In the genomic region with DNA sequence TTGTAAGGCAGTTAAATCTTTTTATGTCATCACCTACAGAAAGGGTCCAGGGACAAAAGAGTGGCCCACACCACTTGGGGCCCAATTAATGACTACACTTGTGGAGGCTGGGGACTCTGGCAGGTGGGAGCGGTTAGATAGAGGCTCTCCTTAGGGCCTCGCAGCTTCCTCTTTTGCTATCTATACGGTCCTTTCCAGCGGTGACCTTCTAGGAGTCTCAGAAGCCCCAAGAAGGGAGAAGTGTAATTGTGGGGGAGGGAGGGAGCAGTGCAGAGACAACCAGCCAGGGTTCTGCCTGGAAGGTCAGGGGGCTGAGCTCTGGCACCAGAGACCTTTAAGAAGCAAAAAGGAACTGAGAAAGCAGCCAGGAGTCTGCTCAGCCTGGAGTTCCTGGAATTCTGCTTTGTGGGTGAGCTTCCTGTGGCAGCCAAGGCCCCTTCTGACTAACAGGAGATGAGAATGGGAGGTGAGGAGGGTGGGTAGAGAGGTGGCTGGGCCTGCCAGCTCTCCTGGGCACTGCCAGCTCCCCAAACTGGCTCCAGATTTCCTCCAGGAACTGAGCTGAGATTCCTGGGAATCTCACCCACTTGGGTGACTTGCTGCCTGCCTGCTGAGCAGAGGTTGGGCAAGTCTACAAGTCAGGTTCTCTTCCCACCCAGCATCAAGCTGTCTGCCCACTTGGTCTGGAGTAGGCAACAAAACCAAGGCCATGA, we compare ENCODE assay signal across 9 cellular contexts. TPM values are rescaled to one million over a fixed set of nuclear protein-coding genes. Genes with fewer than 3 reads are reported as not detected.
DNase-seq lines count a peak whose midpoint lies in the region; ATAC-seq, FAIRE-seq and TF ChIP-seq lines count a peak whose summit lies in the region.
"Had no signal": no experiment of that assay in that cellular context is flagged by ENCODE, and none has a peak within 500 bp of the region (broad histone marks: within the 10 kb centered on the region; RNA-seq: fewer than 3 reads in every experiment).

No MANE protein-coding gene starts in this region.

- H3K27me3 Mint-ChIP-seq in astrocyte (ENCODE audit: low read depth, unreplicated experiment) = peaks cover 1% of the 10 kb centered on the region

- H3K4me3 ChIP-seq in MG63 = no peak overlapping the region
- no peak overlapping the region for H3K4me3 ChIP-seq in astrocyte (ENCODE audit: insufficient read depth, low read depth, low read length)
- no peak overlapping the region for H3K4me3 ChIP-seq in sigmoid colon
- H3K4me3 ChIP-seq in aorta (ENCODE audit: low read length in 2 of 2) = no peak overlapping the region
- H3K4me3 ChIP-seq: tibial artery had no signal

- DNase-seq in MG63 (peak; percentile 90), astrocyte (ENCODE audit: low read depth) (peak; percentile 35), sigmoid colon (peak; percentile 41), aorta (no peak)
- DNase-seq in activated CD4-positive, alpha-beta T cell treated with anti-CD3 and anti-CD28 coated beads, Interleukin-2, amount 50 U/mL, for 1 hour = no peak
- DNase-seq: NCI-H2081 treated with DMSO at 0.1 percent for 48 hours had no signal

- no peaks in the 10 kb centered on the region for H3K79me2 ChIP-seq in astrocyte (ENCODE audit: insufficient read depth, low read length)

- peak; percentile 64 for ATAC-seq in GM18511 (IDR thresholded peaks at IDR 0.05; ENCODE audit: unreplicated experiment)
- ATAC-seq in HG02870 (IDR thresholded peaks at IDR 0.05; ENCODE audit: unreplicated experiment) = no peak
- ATAC-seq in aorta (ENCODE audit: low FRiP score) = no peak

- H3K4me1 Mint-ChIP-seq in astrocyte (ENCODE audit: low read depth, unreplicated experiment) = peaks cover 6% of the 10 kb centered on the region

- 54 to 76% methylated on average over 4 of the region's 4 CpGs for WGBS in sigmoid colon, 2 donors
- WGBS in aorta, 2 donors = 72 to 81% methylated on average over 4 of the region's 4 CpGs

- peak overlapping the region; percentile 25 for H3K4me2 ChIP-seq in astrocyte (ENCODE audit: low read length)

- no peaks in the 10 kb centered on the region for H3K9me3 ChIP-seq in MG63
- no peaks in the 10 kb centered on the region for H3K9me3 ChIP-seq in astrocyte (ENCODE audit: insufficient read depth, low read depth, low read length)
- no peaks in the 10 kb centered on the region for H3K9me3 ChIP-seq in sigmoid colon
- no peaks in the 10 kb centered on the region for H3K9me3 ChIP-seq in aorta (ENCODE audit: control insufficient read depth, low read length)
- H3K9me3 ChIP-seq: tibial artery had no signal

- no peaks in the 10 kb centered on the region for H4K20me1 ChIP-seq in astrocyte (ENCODE audit: insufficient read depth, low read length)

- peaks cover 3% of the 10 kb centered on the region for H3K36me3 Mint-ChIP-seq in astrocyte (ENCODE audit: low read depth, unreplicated experiment)

- no peak for TF ChIP-seq EP300 in sigmoid colon (IDR thresholded peaks at IDR 0.05)

- no peak overlapping the region for H3K9ac ChIP-seq in astrocyte (ENCODE audit: low read length)

- TF ChIP-seq POLR2A in sigmoid colon (IDR thresholded peaks at IDR 0.05) = no peak

- H3K4me1 ChIP-seq in astrocyte (ENCODE audit: insufficient read depth, low read length) (peaks cover 11% of the 10 kb centered on the region), sigmoid colon (peaks cover 0 to 6% (median 0%) of the 10 kb centered on the region in 4 donors), aorta (ENCODE audit: control insufficient read depth in 1 of 2, insufficient read depth in 2 of 2, low read length in 2 of 2) (no peaks in the 10 kb centered on the region)

- intact Hi-C loops in sigmoid colon (cut with DNase I) (no loop called here), aorta (cut with DNase I) (no loop called here)

- no peak overlapping the region for H3K27ac ChIP-seq in astrocyte (ENCODE audit: low read depth, low read length)
- peak overlapping the region in 1 of 4 donors; percentile 17 for H3K27ac ChIP-seq in sigmoid colon
- no peak overlapping the region for H3K27ac ChIP-seq in aorta (ENCODE audit: low read depth in 1 of 2, low read length in 2 of 2)
- H3K27ac ChIP-seq: tibial artery had no signal

- no peak overlapping the region for H3K4me3 Mint-ChIP-seq in astrocyte (ENCODE audit: unreplicated experiment)

- peak overlapping the region; percentile 49 for H2AFZ ChIP-seq in astrocyte (ENCODE audit: low read depth, low read length)

- H3K9me3 Mint-ChIP-seq in astrocyte (ENCODE audit: unreplicated experiment) = peaks cover 1% of the 10 kb centered on the region

- H3K36me3 ChIP-seq in MG63 (no peaks in the 10 kb centered on the region), astrocyte (ENCODE audit: insufficient read depth, low read length) (no peaks in the 10 kb centered on the region), sigmoid colon (no peaks in the 10 kb centered on the region), aorta (ENCODE audit: control insufficient read depth in 1 of 2, insufficient read depth in 2 of 2, low read length in 1 of 2) (no peaks in the 10 kb centered on the region)
- H3K36me3 ChIP-seq: tibial artery had no signal

- no peak overlapping the region for H3K27ac Mint-ChIP-seq in astrocyte (ENCODE audit: unreplicated experiment)

- TF ChIP-seq CTCF in astrocyte (IDR thresholded peaks at IDR 0.05; ENCODE audit: insufficient read depth, low read depth, low read length) (no peak), sigmoid colon (IDR thresholded peaks at IDR 0.05) (no peak)

- H3K27me3 ChIP-seq in MG63 (no peaks in the 10 kb centered on the region), astrocyte (ENCODE audit: insufficient read depth, low read length) (no peaks in the 10 kb centered on the region), sigmoid colon (no peaks in the 10 kb centered on the region), aorta (ENCODE audit: control insufficient read depth in 1 of 2, insufficient read depth in 2 of 2, low read length in 1 of 2) (no peaks in the 10 kb centered on the region)
- H3K27me3 ChIP-seq: tibial artery had no signal

- no peak for FAIRE-seq in astrocyte (lab: Jason Lieb, UNC)

RNA-seq across cellular contexts. Expression of gene MAP3K14, which starts 16.3 kb away (rescaled TPM):
- total RNA-seq in MG63 (2014; rRNA removed; shearing (Covaris generic); ENCODE audit: low replicate concordance) = 13.4 and 18.7 TPM in 2 replicates
- total RNA-seq in astrocyte = 10.8 and 11.0 TPM in 2 replicates
- total RNA-seq in sigmoid colon = 10 to 100 TPM in 3 of 4 donors, 1 to 10 TPM in 1; 9.2 to 28.5 (median 14.1) TPM
- 10 to 100 TPM in 1 of 3 donors, 1 to 10 TPM in 2; 7.2 to 20.8 (median 9.0) TPM for polyA plus RNA-seq in sigmoid colon
- 10 to 100 TPM; 10.6 to 19.7 TPM for total RNA-seq in aorta
- polyA plus RNA-seq in aorta = 1 to 10 TPM; 5.9 to 6.0 TPM

Comparison
In these comparisons a context has a peak if more than half of its experiments do, and no peak if none do; other contexts are left out.
1. DNase-seq: peak in MG63 (single experiment), astrocyte (single experiment) and sigmoid colon (single experiment); none in aorta (0 of 2) and activated CD4-positive, alpha-beta T cell treated with anti-CD3 and anti-CD28 coated beads, Interleukin-2, amount 50 U/mL, for 1 hour (single experiment).